In genomic region chr1:20665736-20666135, GRCh38 we compare ENCODE assay signal across 25 cellular contexts. TPM values are rescaled to one million over a fixed set of nuclear protein-coding genes. Genes with fewer than 3 reads are reported as not detected.
DNase-seq lines count a peak whose midpoint lies in the region; ATAC-seq and TF ChIP-seq lines count a peak whose summit lies in the region.
"Had no signal": no experiment of that assay in that cellular context is flagged by ENCODE, and none has a peak within 500 bp of the region (broad histone marks: within the 10 kb centered on the region; RNA-seq: fewer than 3 reads in every experiment).

No MANE protein-coding gene starts in this region.

- peaks cover 0 to 9% of the 10 kb centered on the region in 2 donors for H3K4me1 ChIP-seq in right atrium auricular region
- peaks cover 5% of the 10 kb centered on the region for H3K4me1 ChIP-seq in lower lobe of right lung
- H3K4me1 ChIP-seq: HAP-1 had no signal

- H3K4me1 Mint-ChIP-seq in activated T-helper 2 cell treated with anti-CD3 and anti-CD28 coated beads, Interferon-gamma antibody, Interleukin-2, Interleukin-4, amounts not matched to agents 10 μg/mL and 5 μg/mL and 100 μg/mL, durations not matched to agents 14 hours and 24 hours and 36 hours (ENCODE audit: low read depth) = peaks cover 13% of the 10 kb centered on the region

- H3K27ac ChIP-seq in right atrium auricular region = peak overlapping the region; percentile 30 to 31
- peak overlapping the region; percentile 56 for H3K27ac ChIP-seq in lower lobe of right lung
- H3K27ac ChIP-seq: SJCRH30 had no signal

- no peaks in the 10 kb centered on the region for H3K27me3 Mint-ChIP-seq in activated T-helper 2 cell treated with anti-CD3 and anti-CD28 coated beads, Interferon-gamma antibody, Interleukin-2, Interleukin-4, amounts not matched to agents 10 μg/mL and 5 μg/mL and 100 μg/mL, durations not matched to agents 14 hours and 24 hours and 36 hours (ENCODE audit: low read depth)
- H3K27me3 Mint-ChIP-seq: activated CD4-positive, alpha-beta T cell treated with anti-CD3 and anti-CD28 coated beads, Interleukin-2, amount 10 ng/mL, durations not matched to agents 24 days and 14 days had no signal

- H3K4me3 Mint-ChIP-seq in activated T-helper 2 cell treated with anti-CD3 and anti-CD28 coated beads, Interferon-gamma antibody, Interleukin-2, Interleukin-4, amounts not matched to agents 10 μg/mL and 5 μg/mL and 100 μg/mL, durations not matched to agents 14 hours and 24 hours and 36 hours (ENCODE audit: low read depth) = no peak overlapping the region
- H3K4me3 Mint-ChIP-seq: activated CD4-positive, alpha-beta T cell treated with anti-CD3 and anti-CD28 coated beads, Interleukin-2, amount 10 ng/mL, durations not matched to agents 24 days and 14 days; activated naive CD4-positive, alpha-beta T cell treated with anti-CD3 and anti-CD28 coated beads, Interleukin-2, amount 10 ng/mL, durations not matched to agents 7 days and 5 days; activated T-cell treated with anti-CD3 and anti-CD28 coated beads, Interleukin-2, amount 50 U/mL, for 72 hours had no signal

- H3K27ac Mint-ChIP-seq in activated T-helper 2 cell treated with anti-CD3 and anti-CD28 coated beads, Interferon-gamma antibody, Interleukin-2, Interleukin-4, amounts not matched to agents 10 μg/mL and 5 μg/mL and 100 μg/mL, durations not matched to agents 14 hours and 24 hours and 36 hours = no peak overlapping the region
- H3K27ac Mint-ChIP-seq: activated CD4-positive, alpha-beta T cell treated with anti-CD3 and anti-CD28 coated beads, Interleukin-2, amount 10 ng/mL, durations not matched to agents 24 days and 14 days; activated naive CD4-positive, alpha-beta T cell treated with anti-CD3 and anti-CD28 coated beads, Interleukin-2, amount 10 ng/mL, durations not matched to agents 7 days and 5 days; activated T-cell treated with anti-CD3 and anti-CD28 coated beads, Interleukin-2, amount 50 U/mL, for 72 hours had no signal

- no peaks in the 10 kb centered on the region for H3K36me3 ChIP-seq in right atrium auricular region
- no peaks in the 10 kb centered on the region for H3K36me3 ChIP-seq in lower lobe of right lung
- H3K36me3 ChIP-seq: gastroesophageal sphincter, HAP-1, Peyer's patch, SJCRH30 had no signal

- H3K9me3 ChIP-seq in right atrium auricular region (no peaks in the 10 kb centered on the region), lower lobe of right lung (no peaks in the 10 kb centered on the region)
- H3K9me3 ChIP-seq: esophagus muscularis mucosa, gastroesophageal sphincter, HAP-1, Peyer's patch, SJCRH30 had no signal

- no peak overlapping the region for H3K4me3 ChIP-seq in right atrium auricular region
- H3K4me3 ChIP-seq in lower lobe of right lung = no peak overlapping the region
- H3K4me3 ChIP-seq: coronary artery, esophagus muscularis mucosa, gastroesophageal sphincter, HAP-1, Peyer's patch, SJCRH30 had no signal

- H3K36me3 Mint-ChIP-seq in activated T-helper 2 cell treated with anti-CD3 and anti-CD28 coated beads, Interferon-gamma antibody, Interleukin-2, Interleukin-4, amounts not matched to agents 10 μg/mL and 5 μg/mL and 100 μg/mL, durations not matched to agents 14 hours and 24 hours and 36 hours (ENCODE audit: low read depth) = peaks cover 3% of the 10 kb centered on the region

- H3K9me3 Mint-ChIP-seq in activated T-helper 2 cell treated with anti-CD3 and anti-CD28 coated beads, Interferon-gamma antibody, Interleukin-2, Interleukin-4, amounts not matched to agents 10 μg/mL and 5 μg/mL and 100 μg/mL, durations not matched to agents 14 hours and 24 hours and 36 hours = no peaks in the 10 kb centered on the region
- H3K9me3 Mint-ChIP-seq: activated CD4-positive, alpha-beta T cell treated with anti-CD3 and anti-CD28 coated beads, Interleukin-2, amount 10 ng/mL, durations not matched to agents 24 days and 14 days; activated naive CD4-positive, alpha-beta T cell treated with anti-CD3 and anti-CD28 coated beads, Interleukin-2, amount 10 ng/mL, durations not matched to agents 7 days and 5 days had no signal

- intact Hi-C loops in left ventricle myocardium superior (cut with micrococcal nuclease) (no loop called here), lower lobe of right lung (cut with DNase I) (no loop called here)
- intact Hi-C loops in activated T-helper 2 cell treated with anti-CD3 and anti-CD28 coated beads, Interferon-gamma antibody, Interleukin-2, Interleukin-4, amounts not matched to agents 10 μg/mL and 5 μg/mL and 100 μg/mL, durations not matched to agents 14 hours and 24 hours and 36 hours (cut with micrococcal nuclease) = no loop called here

- DNase-seq in right atrium auricular region (ENCODE audit: low spot score) (no peak), left ventricle myocardium superior (no peak), UCSD-AML1 (lab: John Stamatoyannopoulos, UW; ENCODE audit: unreplicated experiment) (peak; percentile 54), lower lobe of right lung (no peak), NCI-H1694 (lab: John Stamatoyannopoulos, UW) (no peak), NCI-H1417 (lab: John Stamatoyannopoulos, UW) (no peak)
- no peak for DNase-seq in activated T-helper 2 cell treated with anti-CD3 and anti-CD28 coated beads, Interferon-gamma antibody, Interleukin-2, Interleukin-4, amounts not matched to agents 10 μg/mL and 5 μg/mL and 100 μg/mL, durations not matched to agents 14 hours and 24 hours and 36 hours (ENCODE audit: low spot score)
- DNase-seq: ACHN; activated CD4-positive, alpha-beta T cell treated with anti-CD3 and anti-CD28 coated beads, Interleukin-2, amount 10 ng/mL, durations not matched to agents 24 days and 14 days; activated naive CD4-positive, alpha-beta T cell treated with anti-CD3 and anti-CD28 coated beads, Interleukin-2, amount 10 ng/mL, durations not matched to agents 7 days and 5 days; activated T-cell treated with anti-CD3 and anti-CD28 coated beads, Interleukin-2, amount 50 U/mL, for 72 hours; anterior cingulate cortex; C1 segment of cervical spinal cord; IMR-90; islet precursor cell; mammary epithelial cell; NCI-H2171; NCI-H524; Peyer's patch; SJCRH30 had no signal

- H3K27me3 ChIP-seq in right atrium auricular region (no peaks in the 10 kb centered on the region), lower lobe of right lung (ENCODE audit: low read depth) (no peaks in the 10 kb centered on the region)
- H3K27me3 ChIP-seq: esophagus muscularis mucosa, gastroesophageal sphincter, Peyer's patch, SJCRH30 had no signal

- ATAC-seq in left ventricle myocardium superior = no peak
- no peak for ATAC-seq in lower lobe of right lung
- ATAC-seq in GM21737 (IDR thresholded peaks at IDR 0.05; ENCODE audit: unreplicated experiment) = no peak
- ATAC-seq: activated T-cell treated with anti-CD3 and anti-CD28 coated beads, Interleukin-2, amount 50 U/mL, for 72 hours; gastroesophageal sphincter had no signal

- no peak for TF ChIP-seq CTCF in right atrium auricular region (IDR thresholded peaks at IDR 0.05)
- TF ChIP-seq CTCF in lower lobe of right lung (IDR thresholded peaks at IDR 0.05) = no peak

RNA-seq across cellular contexts. Expression of gene DDOST, which starts 4.6 kb away (rescaled TPM):
- total RNA-seq in right atrium auricular region (100 to 1,000 TPM; 147 to 152 TPM), left ventricle myocardium superior (135 TPM), lower lobe of right lung (148 TPM)
- 184 and 186 TPM in 2 replicates for total RNA-seq in activated T-helper 2 cell treated with anti-CD3 and anti-CD28 coated beads, Interferon-gamma antibody, Interleukin-2, Interleukin-4, amounts not matched to agents 10 μg/mL and 5 μg/mL and 100 μg/mL, durations not matched to agents 14 hours and 24 hours and 36 hours

RNA-seq across cellular contexts. Expression of gene PINK1, which starts 32.5 kb away (rescaled TPM):
- total RNA-seq in right atrium auricular region (100 to 1,000 TPM; 173 to 174 TPM), left ventricle myocardium superior (261 TPM), lower lobe of right lung (57.2 TPM)
- 3.8 and 4.7 TPM in 2 replicates for total RNA-seq in activated T-helper 2 cell treated with anti-CD3 and anti-CD28 coated beads, Interferon-gamma antibody, Interleukin-2, Interleukin-4, amounts not matched to agents 10 μg/mL and 5 μg/mL and 100 μg/mL, durations not matched to agents 14 hours and 24 hours and 36 hours

RNA-seq across cellular contexts. Expression of gene KIF17, which starts 52.1 kb away (rescaled TPM):
- total RNA-seq in right atrium auricular region (1 to 10 TPM; 2.6 to 6.0 TPM), left ventricle myocardium superior (3.5 TPM), lower lobe of right lung (8.4 TPM)
- 0.09 TPM in 1 of 2 replicates, not detected in the other for total RNA-seq in activated T-helper 2 cell treated with anti-CD3 and anti-CD28 coated beads, Interferon-gamma antibody, Interleukin-2, Interleukin-4, amounts not matched to agents 10 μg/mL and 5 μg/mL and 100 μg/mL, durations not matched to agents 14 hours and 24 hours and 36 hours
- total RNA-seq: activated CD4-positive, alpha-beta T cell treated with anti-CD3 and anti-CD28 coated beads, Interleukin-2, amount 10 ng/mL, durations not matched to agents 24 days and 14 days; activated T-cell treated with anti-CD3 and anti-CD28 coated beads, Interleukin-2, amount 50 U/mL, for 72 hours had no signal

Comparison
In these comparisons a context has a peak if more than half of its experiments do, and no peak if none do; other contexts are left out.
1. RNA of gene PINK1, which starts 32.5 kb away (total RNA-seq): 261 TPM in left ventricle myocardium superior (single experiment), 173 to 174 TPM in right atrium auricular region and 57.2 TPM in lower lobe of right lung (single experiment); 3.8 to 4.7 TPM in activated T-helper 2 cell treated with anti-CD3 and anti-CD28 coated beads, Interferon-gamma antibody, Interleukin-2, Interleukin-4, amounts not matched to agents 10 μg/mL and 5 μg/mL and 100 μg/mL, durations not matched to agents 14 hours and 24 hours and 36 hours; every median in the first group is over 10 times any median in the second.